9 cellular contexts compared by ENCODE assay signal in the genomic region with DNA sequence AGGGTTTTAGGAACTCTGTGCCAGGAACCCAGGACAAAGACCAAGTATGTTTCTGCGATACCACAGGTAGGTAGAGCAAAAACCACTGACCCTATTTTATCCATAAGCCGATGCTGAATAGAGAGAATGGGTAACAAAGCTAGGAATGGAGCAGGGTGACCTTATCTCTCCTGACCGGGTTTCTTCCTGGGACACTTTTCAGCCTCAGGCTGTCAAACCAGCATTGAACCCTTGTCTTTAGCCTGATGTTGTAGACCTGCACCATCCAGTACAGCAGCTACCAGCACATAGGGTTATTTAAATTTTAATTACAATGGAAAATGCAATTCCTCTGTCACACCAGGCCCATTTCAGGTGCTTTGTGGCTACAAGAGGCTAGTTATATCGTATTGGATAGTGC. TPM values are rescaled to one million over a fixed set of nuclear protein-coding genes. Genes with fewer than 3 reads are reported as not detected.
"Had no signal": no experiment of that assay in that cellular context is flagged by ENCODE, and none has a peak within 500 bp of the region (broad histone marks: within the 10 kb centered on the region; RNA-seq: fewer than 3 reads in every experiment).

No MANE protein-coding gene starts in this region.

- H3K4me1 ChIP-seq: HAP-1 had no signal

- DNase-seq: GM23248, GOT3, H7, H9, HCEC 1CT, HFFc6 had no signal

- H3K9me3 ChIP-seq: HAP-1 had no signal

- H3K9ac ChIP-seq: GM23248 had no signal

- H3K4me3 ChIP-seq: GM23248, GM23338, HAP-1 had no signal

- H3K36me3 ChIP-seq: HAP-1 had no signal

- H3K27ac ChIP-seq: GM23248 had no signal

- H3K4me2 ChIP-seq: GM23338 had no signal

- H2AFZ ChIP-seq: GM23248, GM23338 had no signal

RNA-seq across cellular contexts. Expression of a gene that starts 43.1 kb away (rescaled TPM):
- polyA plus RNA-seq: GM23248, GM23338, H1 had no signal
